ENCODE assay signal across 8 cellular contexts in the genomic region with DNA sequence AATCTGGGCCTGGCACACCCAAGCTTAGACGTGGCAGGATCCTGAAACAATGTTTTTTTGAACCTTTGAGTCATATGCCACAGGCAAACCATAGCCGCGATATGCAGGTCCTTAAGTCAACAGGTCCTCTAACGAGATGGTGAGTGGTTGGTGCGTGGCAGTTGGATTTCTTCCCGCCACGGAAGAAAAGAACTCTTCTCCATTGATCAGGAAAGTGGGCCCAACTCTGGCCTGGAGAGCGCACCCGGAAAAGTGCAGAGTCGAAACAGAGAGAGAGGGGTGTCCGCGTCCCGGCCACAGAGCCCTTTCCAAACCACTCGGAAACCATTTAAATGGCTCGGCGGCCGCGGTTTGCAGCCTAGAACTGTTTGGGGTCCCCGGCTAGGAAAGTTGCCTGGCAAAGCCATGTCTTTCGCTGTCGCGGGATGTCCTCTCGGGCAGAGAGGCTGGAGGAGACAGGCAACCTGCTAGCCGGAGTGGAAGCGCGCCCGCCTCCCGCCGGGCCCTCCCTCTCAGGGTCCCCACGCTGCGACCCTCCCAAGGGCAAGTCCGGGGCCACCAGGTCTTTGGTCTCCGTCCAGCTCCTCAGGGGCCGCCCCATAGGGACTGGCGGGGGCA. TPM values are rescaled to one million over a fixed set of nuclear protein-coding genes. Genes with fewer than 3 reads are reported as not detected.
DNase-seq lines count a peak whose midpoint lies in the region; ATAC-seq, FAIRE-seq and TF ChIP-seq lines count a peak whose summit lies in the region.

No MANE protein-coding gene starts in this region.

- no peak for TF ChIP-seq RAD21 in HepG2 (CRISPR knock-in tag; IDR thresholded peaks at IDR 0.05)

- intact Hi-C loops in HepG2 (cut with micrococcal nuclease; ENCODE audit: unreplicated experiment), result no loop called here

- TF ChIP-seq EP300 in HepG2 (IDR thresholded peaks at IDR 0.05; ENCODE audit: low read depth in 2 of 2, low read length in 2 of 2), result no peak
- TF ChIP-seq EP300 in HepG2 (CRISPR knock-in tag; IDR thresholded peaks at IDR 0.05; ENCODE audit: borderline replicate concordance), result no peak
- TF ChIP-seq EP300 in suprapubic skin (IDR thresholded peaks at IDR 0.05), result no peak

- H2AFZ ChIP-seq in HepG2 (ENCODE audit: low read length), result no peak overlapping the region

- in situ Hi-C loops in HepG2 (cut with HindIII; ENCODE audit: extremely low pct_ligation_motif_present, low pct_unique_long_range_greater_than_20kb) (no loop called here), ACHN (cut with HindIII; ENCODE audit: low pct_ligation_motif_present, low pct_unique_long_range_greater_than_20kb, low sequenced_read_pairs) (no loop called here)

- no TSS peak for BruUV-seq in HepG2 (replicated peaks; lab: Mats Ljungman, UMichigan)

- H3K27ac ChIP-seq in C4-2B, result peak overlapping the region; percentile 97
- no peak overlapping the region for H3K27ac ChIP-seq in HepG2 (ENCODE audit: extremely low read length, insufficient read depth, low read length)
- peak overlapping the region; percentile 73 for H3K27ac ChIP-seq in suprapubic skin

- DNase-seq in NB4 (ENCODE audit: low read depth) (peak; percentile 57), bronchial epithelial cell (ENCODE audit: low read depth) (peak; percentile 92), HepG2 (ENCODE audit: low spot score) (no peak), suprapubic skin (ENCODE audit: low spot score in 2 of 2) (peak; percentile 63 to 74), ACHN (no peak), NAMALWA (ENCODE audit: low spot score) (no peak)

- H3K4me1 ChIP-seq in HepG2 (ENCODE audit: insufficient read depth, low read length) (0 out of 2 replicates have a peak, but pooled peaks cover 12% of the 10 kb centered on the region), suprapubic skin (peaks cover 26% of the 10 kb centered on the region)

- H3K9ac ChIP-seq in HepG2 (ENCODE audit: insufficient read depth, low read depth, low read length), result no peak overlapping the region

- ATAC-seq in GM19438 (IDR thresholded peaks at IDR 0.05; ENCODE audit: low read depth, unreplicated experiment) (peak; percentile 5), HepG2 (peak; percentile 50)

- H3K4me2 ChIP-seq in HepG2 (ENCODE audit: low read depth, low read length), result peak overlapping the region; percentile 66

- CTCF ChIA-PET in HepG2 (lab: Yijun Ruan, JAX; ENCODE audit: low intra/inter-chr PET ratio, low total read pairs), result no interaction called here

- TF ChIP-seq CTCF in C4-2B (conservative IDR thresholded peaks at IDR 0.05) (no peak), NB4 (IDR thresholded peaks at IDR 0.05; ENCODE audit: low read depth, low read length) (no peak), bronchial epithelial cell (IDR thresholded peaks at IDR 0.05; ENCODE audit: insufficient read depth, low read length, severe bottlenecking) (no peak), HepG2 (CRISPR knock-in tag; IDR thresholded peaks at IDR 0.05) (no peak), suprapubic skin (IDR thresholded peaks at IDR 0.05) (no peak)

- no peak for TF ChIP-seq POLR2A in NB4 (IDR thresholded peaks at IDR 0.05; ENCODE audit: extremely low read depth, insufficient read length)
- TF ChIP-seq POLR2A in HepG2 (IDR thresholded peaks at IDR 0.05; ENCODE audit: insufficient read depth in 1 of 2, low read depth in 2 of 2, low read length in 2 of 2), result no peak
- no peak for TF ChIP-seq POLR2A in suprapubic skin (IDR thresholded peaks at IDR 0.05)

- H4K20me1 ChIP-seq in HepG2 (ENCODE audit: insufficient read depth, low read length), result no peaks in the 10 kb centered on the region

- H3K36me3 ChIP-seq in bronchial epithelial cell (ENCODE audit: control insufficient read depth, insufficient read depth, low read length), result no peaks in the 10 kb centered on the region
- no peaks in the 10 kb centered on the region for H3K36me3 ChIP-seq in HepG2 (replicated peaks in 1 of 2; ENCODE audit: control insufficient read depth in 1 of 2, insufficient read depth in 2 of 2, low read length in 2 of 2)
- H3K36me3 ChIP-seq in suprapubic skin, result no peaks in the 10 kb centered on the region

- 48% methylated on average over 18 of the region's 35 CpGs for WGBS in HepG2 (ENCODE audit: low lambda C conversion rate)
- 24% methylated on average over 18 of the region's 35 CpGs for WGBS in suprapubic skin

- H3K4me3 ChIP-seq in NB4 (ENCODE audit: low read depth, low read length), result peak overlapping the region; percentile 71
- H3K4me3 ChIP-seq in bronchial epithelial cell (ENCODE audit: low read depth, low read length), result peak overlapping the region; percentile 98
- peak overlapping the region in 1 of 3 experiments; percentile 56; a peak in 2 of 6 replicates for H3K4me3 ChIP-seq in HepG2 (replicated peaks in 1 of 3; ENCODE audit: insufficient read depth in 1 of 3, low read depth in 2 of 3, low read length in 3 of 3)
- H3K4me3 ChIP-seq in suprapubic skin, result peak overlapping the region; percentile 67

- FAIRE-seq in bronchial epithelial cell (lab: Jason Lieb, UNC) (peak; percentile 47), HepG2 (lab: Jason Lieb, UNC) (no peak)

- no peaks in the 10 kb centered on the region for H3K27me3 ChIP-seq in bronchial epithelial cell (ENCODE audit: control insufficient read depth, insufficient read depth, low read length)
- peaks cover 14 to 38% of the 10 kb centered on the region in 2 experiments; a peak in 4 of 5 replicates for H3K27me3 ChIP-seq in HepG2 (ENCODE audit: control insufficient read depth in 1 of 2, insufficient read depth in 2 of 2, low read length in 2 of 2)
- no peaks in the 10 kb centered on the region for H3K27me3 ChIP-seq in suprapubic skin

- POLR2A ChIA-PET in HepG2 (lab: Yijun Ruan, JAX), result no interaction called here

- H3K79me2 ChIP-seq in HepG2 (ENCODE audit: insufficient read depth, low read length), result no peaks in the 10 kb centered on the region

- H3K9me3 ChIP-seq in HepG2 (ENCODE audit: low read length) (no peaks in the 10 kb centered on the region), suprapubic skin (no peaks in the 10 kb centered on the region)

TF ChIP-seq in HepG2, 621 proteins besides CTCF, POLR2A, EP300 and RAD21:
- TF ChIP-seq ARHGAP35 (CRISPR knock-in tag; IDR thresholded peaks at IDR 0.05; ENCODE audit: borderline replicate concordance), result no peak
- TF ChIP-seq ZNF18 (CRISPR knock-in tag; IDR thresholded peaks at IDR 0.05; ENCODE audit: insufficient replicate concordance), result no peak
- TF ChIP-seq REPIN1 (CRISPR knock-in tag; IDR thresholded peaks at IDR 0.05; ENCODE audit: borderline replicate concordance, low read depth), result no peak
- TF ChIP-seq EZH2 (conservative IDR thresholded peaks at IDR 0.05; ENCODE audit: low read depth, low read length), result peak; percentile 87; the same call in 1 of the 2 replicates
- TF ChIP-seq MYC (CRISPR knock-in tag; IDR thresholded peaks at IDR 0.05; ENCODE audit: borderline replicate concordance), result 0 out of 2 replicates have a peak, but pooled peaks have one; percentile 8

RNA-seq across cellular contexts. Expression of gene GALNT3, which starts 0.8 kb away (rescaled TPM):
- total RNA-seq in bronchial epithelial cell (56.7 and 59.5 TPM in 2 replicates), HepG2 (2016; rRNA removed; fragmentation: Illumina TruSeq; extraction: Trizol) (0.29 TPM in 1 of 2 replicates, not detected in the other), suprapubic skin (10 to 100 TPM; 14.9 to 24.0 (median 15.9) TPM)
- not detected in 2 replicates for total RNA-seq in HepG2 (2016; cell fraction: cytosol; rRNA removed; fragmentation: Illumina TruSeq; extraction: Trizol; ENCODE audit: low read depth)
- total RNA-seq in HepG2 (2016; cell fraction: insoluble cytoplasmic fraction; rRNA removed; fragmentation: Illumina TruSeq; extraction: Trizol), result 0.22 TPM in 1 of 2 replicates, not detected in the other
- 0.06 TPM in 1 of 2 replicates, not detected in the other for total RNA-seq in HepG2 (2016; cell fraction: membrane; rRNA removed; fragmentation: Illumina TruSeq; extraction: Trizol)
- total RNA-seq in HepG2 (2016; cell fraction: nucleus; rRNA removed; fragmentation: Illumina TruSeq; extraction: Trizol), result 0.28 and 0.65 TPM in 2 replicates
- 0.27 and 0.30 TPM in 2 replicates for polyA plus RNA-seq in HepG2 (2011; rRNA removed)
- 0.06 TPM in 1 of 2 replicates, not detected in the other for polyA plus RNA-seq in HepG2 (2011; cell fraction: cytosol; rRNA removed)
- 0.72 and 0.99 TPM in 2 replicates for polyA plus RNA-seq in HepG2 (2011; cell fraction: nucleus; rRNA removed)
- polyA plus RNA-seq in HepG2 (2012), result 0.55 and 1.2 TPM in 2 replicates
- polyA plus RNA-seq in HepG2 (2016; cell fraction: cytosol; fragmentation: Illumina TruSeq; extraction: Trizol; ENCODE audit: low read depth), result not detected in 2 replicates
- polyA plus RNA-seq in HepG2 (2016; cell fraction: insoluble cytoplasmic fraction; fragmentation: Illumina TruSeq; extraction: Trizol; ENCODE audit: low read depth), result 0.16 TPM in 1 of 2 replicates, not detected in the other
- not detected in 2 replicates for polyA plus RNA-seq in HepG2 (2016; cell fraction: membrane; fragmentation: Illumina TruSeq; extraction: Trizol; ENCODE audit: low read depth)
- polyA plus RNA-seq in HepG2 (2016; cell fraction: nucleus; fragmentation: Illumina TruSeq; extraction: Trizol; ENCODE audit: insufficient read depth, low read depth), result 0.92 and 1.8 TPM in 2 replicates
- 0.04 TPM in 1 of 2 replicates, not detected in the other for polyA minus RNA-seq in HepG2 (2011; rRNA and poly(A)+ RNA removed; ENCODE audit: low replicate concordance)
- not detected in 2 replicates for polyA minus RNA-seq in HepG2 (2011; cell fraction: cytosol; rRNA and poly(A)+ RNA removed)
- polyA minus RNA-seq in HepG2 (2011; cell fraction: nucleus; rRNA and poly(A)+ RNA removed), result 0.39 and 2.0 TPM in 2 replicates

Comparison
In these comparisons a context has a peak if more than half of its experiments do, and no peak if none do; other contexts are left out.
1. DNase-seq: peak in NB4 (single experiment), bronchial epithelial cell (single experiment) and suprapubic skin (2 of 2); none in HepG2 (single experiment), ACHN (single experiment) and NAMALWA (single experiment).
2. RNA of gene GALNT3, which starts 0.8 kb away (total RNA-seq): 56.7 to 59.5 TPM in bronchial epithelial cell and 14.9 to 24.0 TPM in suprapubic skin; 0.06 to 0.65 TPM in HepG2; every median in the first group is over 4 times any median in the second.